8 cellular contexts compared by ENCODE assay signal in genomic region chr2:196101325-196101981, GRCh38. TPM values are rescaled to one million over a fixed set of nuclear protein-coding genes. Genes with fewer than 3 reads are reported as not detected.
A peak's percentile ranks its signal among the peaks of the same experiment; 100 is the strongest.
DNase-seq lines count a peak whose midpoint lies in the region; ATAC-seq and TF ChIP-seq lines count a peak whose summit lies in the region.

No MANE protein-coding gene starts in this region.

- WGBS in sigmoid colon, 2 donors = 41 to 57% methylated on average over 6 of the region's 6 CpGs

- ATAC-seq in HG03060 (IDR thresholded peaks at IDR 0.05; ENCODE audit: low read depth, unreplicated experiment) = peak; percentile 94
- ATAC-seq in naive B cell (ENCODE audit: low read depth in 2 of 2) = peak; percentile 91 to 93

- no peak overlapping the region for H3K4me3 Mint-ChIP-seq in MCF 10A (ENCODE audit: unreplicated experiment)
- no peak overlapping the region for H3K4me3 Mint-ChIP-seq in activated CD4-positive, alpha-beta T cell treated with anti-CD3 and anti-CD28 coated beads, Interleukin-2, amount 10 ng/mL, durations not matched to agents 24 days and 14 days
- peak overlapping the region in 5 of 8 donors; percentile 30 to 64 (median 55) for H3K4me3 Mint-ChIP-seq in naive B cell

- no peaks in the 10 kb centered on the region for H3K36me3 Mint-ChIP-seq in MCF 10A (ENCODE audit: insufficient read depth, unreplicated experiment)
- no peaks in the 10 kb centered on the region for H3K36me3 Mint-ChIP-seq in activated CD4-positive, alpha-beta T cell treated with anti-CD3 and anti-CD28 coated beads, Interleukin-2, amount 10 ng/mL, durations not matched to agents 24 days and 14 days (ENCODE audit: low read depth)
- no peaks in the 10 kb centered on the region for H3K36me3 Mint-ChIP-seq in naive B cell

- TF ChIP-seq POLR2A in breast epithelium (IDR thresholded peaks at IDR 0.05) = no peak
- no peak for TF ChIP-seq POLR2A in sigmoid colon (IDR thresholded peaks at IDR 0.05)

- H3K9me3 Mint-ChIP-seq in MCF 10A (ENCODE audit: unreplicated experiment) (no peaks in the 10 kb centered on the region), naive B cell (no peaks in the 10 kb centered on the region)
- peaks cover 12% of the 10 kb centered on the region for H3K9me3 Mint-ChIP-seq in activated CD4-positive, alpha-beta T cell treated with anti-CD3 and anti-CD28 coated beads, Interleukin-2, amount 10 ng/mL, durations not matched to agents 24 days and 14 days

- TF ChIP-seq CTCF in breast epithelium (IDR thresholded peaks at IDR 0.05) = no peak
- TF ChIP-seq CTCF in MCF 10A (IDR thresholded peaks at IDR 0.05; ENCODE audit: unreplicated experiment) = no peak
- no peak for TF ChIP-seq CTCF in sigmoid colon (IDR thresholded peaks at IDR 0.05)

- H3K27me3 Mint-ChIP-seq in MCF 10A (ENCODE audit: insufficient read depth, unreplicated experiment) (no peaks in the 10 kb centered on the region), naive B cell (no peaks in the 10 kb centered on the region)
- H3K27me3 Mint-ChIP-seq in activated CD4-positive, alpha-beta T cell treated with anti-CD3 and anti-CD28 coated beads, Interleukin-2, amount 10 ng/mL, durations not matched to agents 24 days and 14 days = no peaks in the 10 kb centered on the region

- H3K4me1 Mint-ChIP-seq in MCF 10A (ENCODE audit: insufficient read depth, unreplicated experiment) = no peaks in the 10 kb centered on the region
- H3K4me1 Mint-ChIP-seq in activated CD4-positive, alpha-beta T cell treated with anti-CD3 and anti-CD28 coated beads, Interleukin-2, amount 10 ng/mL, durations not matched to agents 24 days and 14 days = peaks cover 17% of the 10 kb centered on the region
- peaks cover 54 to 70% (median 64%) of the 10 kb centered on the region in 3 donors for H3K4me1 Mint-ChIP-seq in naive B cell

- H3K9me3 ChIP-seq in breast epithelium = no peaks in the 10 kb centered on the region
- no peaks in the 10 kb centered on the region for H3K9me3 ChIP-seq in sigmoid colon

- TF ChIP-seq EP300 in sigmoid colon (IDR thresholded peaks at IDR 0.05) = no peak

- no peaks in the 10 kb centered on the region for H3K36me3 ChIP-seq in breast epithelium
- no peaks in the 10 kb centered on the region for H3K36me3 ChIP-seq in sigmoid colon

- CTCF ChIA-PET in MCF 10A (lab: Yijun Ruan, JAX) = interaction anchor here (0.5 to 2.8 kb wide), 5 partner anchors 23 to 494 kb away, joined by 3 to 12 read pairs (median 5); partner anchors contain the start of gene DNAH7

- intact Hi-C loops in breast epithelium (cut with DNase I; ENCODE audit: low total_unique reads) = no loop called here
- intact Hi-C loops in MCF 10A (cut with micrococcal nuclease) = no loop called here
- intact Hi-C loops in activated CD4-positive, alpha-beta T cell treated with anti-CD3 and anti-CD28 coated beads, Interleukin-2, amount 10 ng/mL, durations not matched to agents 24 days and 14 days (cut with micrococcal nuclease) = no loop called here
- intact Hi-C loops in sigmoid colon (cut with DNase I) = no loop called here

- H3K27ac ChIP-seq in breast epithelium (peak overlapping the region; percentile 62 to 85), sigmoid colon (no peak overlapping the region)

- POLR2A ChIA-PET in MCF 10A (lab: Yijun Ruan, JAX) = interaction anchor here (0.8 kb wide), 2 partner anchors 9 to 66 kb away, joined by 3 read pairs; no protein-coding TSS in a partner anchor

- no peak overlapping the region for H3K27ac Mint-ChIP-seq in MCF 10A (ENCODE audit: low read depth, unreplicated experiment)
- peak overlapping the region; percentile 55 for H3K27ac Mint-ChIP-seq in activated CD4-positive, alpha-beta T cell treated with anti-CD3 and anti-CD28 coated beads, Interleukin-2, amount 10 ng/mL, durations not matched to agents 24 days and 14 days
- peak overlapping the region in 5 of 6 donors; percentile 58 to 93 (median 76) for H3K27ac Mint-ChIP-seq in naive B cell

- peak in 1 of 2 donors; percentile 22 for DNase-seq in breast epithelium (ENCODE audit: low spot score in 2 of 2)
- no peak for DNase-seq in MCF 10A (ENCODE audit: unreplicated experiment)
- no peak for DNase-seq in activated CD4-positive, alpha-beta T cell treated with anti-CD3 and anti-CD28 coated beads, Interleukin-2, amount 10 ng/mL, durations not matched to agents 24 days and 14 days
- peak; percentile 55 for DNase-seq in naive B cell
- DNase-seq in sigmoid colon = no peak
- no peak for DNase-seq in HT-29 (ENCODE audit: low spot score)
- DNase-seq in NCI-H82 treated with DMSO at 0.1 percent for 48 hours (lab: John Stamatoyannopoulos, UW; ENCODE audit: unreplicated experiment) = no peak

- BruUV-seq in MCF 10A (replicated peaks; lab: Mats Ljungman, UMichigan) = no TSS peak

- H3K27me3 ChIP-seq in breast epithelium (no peaks in the 10 kb centered on the region), sigmoid colon (no peaks in the 10 kb centered on the region)

- H3K4me1 ChIP-seq in breast epithelium = no peaks in the 10 kb centered on the region
- no peaks in the 10 kb centered on the region for H3K4me1 ChIP-seq in sigmoid colon

- H3K4me3 ChIP-seq in breast epithelium (no peak overlapping the region), sigmoid colon (no peak overlapping the region)

RNA-seq across cellular contexts. Expression of gene DNAH7, which starts 32.8 kb away (rescaled TPM):
- total RNA-seq in breast epithelium (10 to 100 TPM in 1 of 3 donors, 1 to 10 TPM in 2; 1.3 to 10.5 (median 7.2) TPM), MCF 10A (2022) (0.91 and 0.98 TPM in 2 replicates), sigmoid colon (1 to 10 TPM in 1 of 4 donors, under 1 TPM in 3; 0.36 to 1.9 (median 0.70) TPM)
- not detected in 2 replicates for total RNA-seq in activated CD4-positive, alpha-beta T cell treated with anti-CD3 and anti-CD28 coated beads, Interleukin-2, amount 10 ng/mL, durations not matched to agents 24 days and 14 days
- polyA plus RNA-seq in naive B cell (ENCODE audit: low read depth in 6 of 6) (under 1 TPM in 2 of 6 donors, not detected in 4; 0.43 to 0.53 TPM), sigmoid colon (1 to 10 TPM in 2 of 3 donors, under 1 TPM in 1; 0.57 to 1.4 (median 1.2) TPM)
- total RNA-seq in HT-29 (2014; rRNA removed; shearing (Covaris generic)) = 0.39 and 0.58 TPM in 2 replicates

Comparison
In these comparisons a context has a peak if more than half of its experiments do, and no peak if none do; other contexts are left out.
1. H3K27ac ChIP-seq: peak in breast epithelium (2 of 2); none in sigmoid colon (0 of 4).
2. H3K4me3 Mint-ChIP-seq: peak in naive B cell (5 of 8); none in MCF 10A (single experiment) and activated CD4-positive, alpha-beta T cell treated with anti-CD3 and anti-CD28 coated beads, Interleukin-2, amount 10 ng/mL, durations not matched to agents 24 days and 14 days (single experiment).